ENCODE assay signal across 1 cellular context in the genomic region with DNA sequence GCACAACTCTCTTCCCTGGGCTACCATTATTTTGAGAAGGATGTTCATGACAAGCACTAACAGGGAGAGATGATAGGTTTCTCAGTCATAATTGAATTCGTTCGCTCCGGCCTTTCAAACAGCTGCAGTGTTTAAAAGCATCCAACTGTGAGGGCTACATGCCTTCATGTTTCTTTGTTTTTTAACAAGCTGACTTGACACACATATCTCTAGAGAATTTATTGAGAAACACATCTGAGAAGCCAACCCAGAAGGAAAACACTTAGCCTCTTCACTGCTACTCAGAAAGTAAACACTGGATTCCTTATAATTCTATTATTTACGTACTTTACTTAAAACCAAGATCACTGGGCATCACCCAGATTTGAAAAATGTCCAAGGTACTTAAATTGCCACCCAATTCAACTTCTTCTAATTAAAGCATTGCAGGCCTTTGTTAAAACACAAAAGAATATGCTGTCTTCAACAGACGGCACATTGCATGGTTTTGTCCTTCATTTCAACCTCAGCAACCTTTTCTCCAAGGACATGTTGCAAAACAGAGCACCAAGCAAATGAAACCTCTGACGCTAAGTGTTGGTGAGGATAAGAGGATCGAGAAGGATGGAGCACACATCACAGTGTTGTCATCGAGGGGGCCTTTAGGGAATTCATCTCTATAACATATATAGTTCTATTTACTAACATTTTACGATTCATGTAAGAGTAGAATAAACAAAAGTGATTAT.
TF ChIP-seq lines count a peak whose summit lies in the region.

No MANE protein-coding gene starts in this region.

TF ChIP-seq in HEK293, 187 proteins besides CTCF, POLR2A, EP300 and RAD21 (continued from another document and continues in another):
- TF ChIP-seq, protein P1, sequence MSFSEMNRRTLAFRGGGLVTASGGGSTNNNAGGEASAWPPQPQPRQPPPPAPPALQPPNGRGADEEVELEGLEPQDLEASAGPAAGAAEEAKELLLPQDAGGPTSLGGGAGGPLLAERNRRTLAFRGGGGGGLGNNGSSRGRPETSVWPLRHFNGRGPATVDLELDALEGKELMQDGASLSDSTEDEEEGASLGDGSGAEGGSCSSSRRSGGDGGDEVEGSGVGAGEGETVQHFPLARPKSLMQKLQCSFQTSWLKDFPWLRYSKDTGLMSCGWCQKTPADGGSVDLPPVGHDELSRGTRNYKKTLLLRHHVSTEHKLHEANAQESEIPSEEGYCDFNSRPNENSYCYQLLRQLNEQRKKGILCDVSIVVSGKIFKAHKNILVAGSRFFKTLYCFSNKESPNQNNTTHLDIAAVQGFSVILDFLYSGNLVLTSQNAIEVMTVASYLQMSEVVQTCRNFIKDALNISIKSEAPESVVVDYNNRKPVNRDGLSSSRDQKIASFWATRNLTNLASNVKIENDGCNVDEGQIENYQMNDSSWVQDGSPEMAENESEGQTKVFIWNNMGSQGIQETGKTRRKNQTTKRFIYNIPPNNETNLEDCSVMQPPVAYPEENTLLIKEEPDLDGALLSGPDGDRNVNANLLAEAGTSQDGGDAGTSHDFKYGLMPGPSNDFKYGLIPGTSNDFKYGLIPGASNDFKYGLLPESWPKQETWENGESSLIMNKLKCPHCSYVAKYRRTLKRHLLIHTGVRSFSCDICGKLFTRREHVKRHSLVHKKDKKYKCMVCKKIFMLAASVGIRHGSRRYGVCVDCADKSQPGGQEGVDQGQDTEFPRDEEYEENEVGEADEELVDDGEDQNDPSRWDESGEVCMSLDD (tag by site-specific recombination; IDR thresholded peaks at IDR 0.05) = no peak
- no peak for TF ChIP-seq ZNF600 (tag by site-specific recombination; IDR thresholded peaks at IDR 0.05)
- TF ChIP-seq YY1 (tag by site-specific recombination; IDR thresholded peaks at IDR 0.05) = no peak
- TF ChIP-seq ZNF214 (tag by site-specific recombination; IDR thresholded peaks at IDR 0.05; ENCODE audit: borderline replicate concordance) = no peak
- TF ChIP-seq ZNF24 (tag by site-specific recombination; IDR thresholded peaks at IDR 0.05) = no peak
- no peak for TF ChIP-seq ZNF292 (tag by site-specific recombination; IDR thresholded peaks at IDR 0.05; ENCODE audit: borderline replicate concordance, low read depth)
- TF ChIP-seq ZNF549 (tag by site-specific recombination; IDR thresholded peaks at IDR 0.05) = no peak
- TF ChIP-seq ZFP37 (tag by site-specific recombination; IDR thresholded peaks at IDR 0.05) = no peak
- no peak for TF ChIP-seq ZNF416 (tag by site-specific recombination; IDR thresholded peaks at IDR 0.05)
- peak; percentile 54 for TF ChIP-seq PRDM4 (tag by site-specific recombination; IDR thresholded peaks at IDR 0.05)
- 0 out of 2 replicates have a peak, but pooled peaks have one; percentile 24 for TF ChIP-seq ZBTB44 (tag by site-specific recombination; IDR thresholded peaks at IDR 0.05)
- no peak for TF ChIP-seq SALL2 (tag by site-specific recombination; IDR thresholded peaks at IDR 0.05; ENCODE audit: borderline replicate concordance)
- peak; percentile 69 for TF ChIP-seq TCF7L2 (IDR thresholded peaks at IDR 0.05; ENCODE audit: borderline replicate concordance, low read depth, low read length)
- TF ChIP-seq BCL11A (tag by site-specific recombination; IDR thresholded peaks at IDR 0.05; ENCODE audit: low read depth) = no peak
- TF ChIP-seq ZNF175 (tag by site-specific recombination; IDR thresholded peaks at IDR 0.05) = no peak
- TF ChIP-seq WT1 (tag by site-specific recombination; IDR thresholded peaks at IDR 0.05) = no peak
- no peak for TF ChIP-seq ZNF548 (tag by site-specific recombination; IDR thresholded peaks at IDR 0.05)
- TF ChIP-seq ZNF776 (tag by site-specific recombination; IDR thresholded peaks at IDR 0.05; ENCODE audit: borderline replicate concordance) = no peak
- no peak for TF ChIP-seq ZNF138 (tag by site-specific recombination; IDR thresholded peaks at IDR 0.05; ENCODE audit: borderline replicate concordance)
- TF ChIP-seq ZNF596 (tag by site-specific recombination; IDR thresholded peaks at IDR 0.05) = peak; percentile 47; the same call in 1 of the 2 replicates
- TF ChIP-seq, protein P2, sequence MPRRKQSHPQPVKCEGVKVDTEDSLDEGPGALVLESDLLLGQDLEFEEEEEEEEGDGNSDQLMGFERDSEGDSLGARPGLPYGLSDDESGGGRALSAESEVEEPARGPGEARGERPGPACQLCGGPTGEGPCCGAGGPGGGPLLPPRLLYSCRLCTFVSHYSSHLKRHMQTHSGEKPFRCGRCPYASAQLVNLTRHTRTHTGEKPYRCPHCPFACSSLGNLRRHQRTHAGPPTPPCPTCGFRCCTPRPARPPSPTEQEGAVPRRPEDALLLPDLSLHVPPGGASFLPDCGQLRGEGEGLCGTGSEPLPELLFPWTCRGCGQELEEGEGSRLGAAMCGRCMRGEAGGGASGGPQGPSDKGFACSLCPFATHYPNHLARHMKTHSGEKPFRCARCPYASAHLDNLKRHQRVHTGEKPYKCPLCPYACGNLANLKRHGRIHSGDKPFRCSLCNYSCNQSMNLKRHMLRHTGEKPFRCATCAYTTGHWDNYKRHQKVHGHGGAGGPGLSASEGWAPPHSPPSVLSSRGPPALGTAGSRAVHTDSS (tag by site-specific recombination; IDR thresholded peaks at IDR 0.05) = no peak
- no peak for TF ChIP-seq EGR2 (tag by site-specific recombination; IDR thresholded peaks at IDR 0.05; ENCODE audit: low read depth)
- TF ChIP-seq, protein P3, sequence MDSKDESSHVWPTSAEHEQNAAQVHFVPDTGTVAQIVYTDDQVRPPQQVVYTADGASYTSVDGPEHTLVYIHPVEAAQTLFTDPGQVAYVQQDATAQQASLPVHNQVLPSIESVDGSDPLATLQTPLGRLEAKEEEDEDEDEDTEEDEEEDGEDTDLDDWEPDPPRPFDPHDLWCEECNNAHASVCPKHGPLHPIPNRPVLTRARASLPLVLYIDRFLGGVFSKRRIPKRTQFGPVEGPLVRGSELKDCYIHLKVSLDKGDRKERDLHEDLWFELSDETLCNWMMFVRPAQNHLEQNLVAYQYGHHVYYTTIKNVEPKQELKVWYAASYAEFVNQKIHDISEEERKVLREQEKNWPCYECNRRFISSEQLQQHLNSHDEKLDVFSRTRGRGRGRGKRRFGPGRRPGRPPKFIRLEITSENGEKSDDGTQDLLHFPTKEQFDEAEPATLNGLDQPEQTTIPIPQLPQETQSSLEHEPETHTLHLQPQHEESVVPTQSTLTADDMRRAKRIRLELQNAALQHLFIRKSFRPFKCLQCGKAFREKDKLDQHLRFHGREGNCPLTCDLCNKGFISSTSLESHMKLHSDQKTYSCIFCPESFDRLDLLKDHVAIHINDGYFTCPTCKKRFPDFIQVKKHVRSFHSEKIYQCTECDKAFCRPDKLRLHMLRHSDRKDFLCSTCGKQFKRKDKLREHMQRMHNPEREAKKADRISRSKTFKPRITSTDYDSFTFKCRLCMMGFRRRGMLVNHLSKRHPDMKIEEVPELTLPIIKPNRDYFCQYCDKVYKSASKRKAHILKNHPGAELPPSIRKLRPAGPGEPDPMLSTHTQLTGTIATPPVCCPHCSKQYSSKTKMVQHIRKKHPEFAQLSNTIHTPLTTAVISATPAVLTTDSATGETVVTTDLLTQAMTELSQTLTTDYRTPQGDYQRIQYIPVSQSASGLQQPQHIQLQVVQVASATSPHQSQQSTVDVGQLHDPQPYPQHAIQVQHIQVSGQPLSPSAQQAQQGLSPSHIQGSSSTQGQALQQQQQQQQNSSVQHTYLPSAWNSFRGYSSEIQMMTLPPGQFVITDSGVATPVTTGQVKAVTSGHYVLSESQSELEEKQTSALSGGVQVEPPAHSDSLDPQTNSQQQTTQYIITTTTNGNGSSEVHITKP (tag by site-specific recombination; IDR thresholded peaks at IDR 0.05) = no peak
- TF ChIP-seq ZNF747 (tag by site-specific recombination; IDR thresholded peaks at IDR 0.05) = no peak
- TF ChIP-seq ZFP41 (tag by site-specific recombination; IDR thresholded peaks at IDR 0.05; ENCODE audit: borderline replicate concordance) = no peak
- TF ChIP-seq FEZF1 (tag by site-specific recombination; IDR thresholded peaks at IDR 0.05) = peak; percentile 96
- TF ChIP-seq OSR2 (tag by site-specific recombination; IDR thresholded peaks at IDR 0.05) = peak; percentile 82
- no peak for TF ChIP-seq ZNF654 (tag by site-specific recombination; IDR thresholded peaks at IDR 0.05; ENCODE audit: low read depth)
- no peak for TF ChIP-seq ZNF473 (tag by site-specific recombination; IDR thresholded peaks at IDR 0.05)
- TF ChIP-seq, protein P4, sequence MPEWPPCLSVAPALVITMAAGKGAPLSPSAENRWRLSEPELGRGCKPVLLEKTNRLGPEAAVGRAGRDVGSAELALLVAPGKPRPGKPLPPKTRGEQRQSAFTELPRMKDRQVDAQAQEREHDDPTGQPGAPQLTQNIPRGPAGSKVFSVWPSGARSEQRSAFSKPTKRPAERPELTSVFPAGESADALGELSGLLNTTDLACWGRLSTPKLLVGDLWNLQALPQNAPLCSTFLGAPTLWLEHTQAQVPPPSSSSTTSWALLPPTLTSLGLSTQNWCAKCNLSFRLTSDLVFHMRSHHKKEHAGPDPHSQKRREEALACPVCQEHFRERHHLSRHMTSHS (tag by site-specific recombination; IDR thresholded peaks at IDR 0.05) = no peak
- no peak for TF ChIP-seq ZFP69B (tag by site-specific recombination; IDR thresholded peaks at IDR 0.05)
- TF ChIP-seq ZBTB8A (tag by site-specific recombination; IDR thresholded peaks at IDR 0.05) = no peak
- TF ChIP-seq ZNF248 (tag by site-specific recombination; IDR thresholded peaks at IDR 0.05) = no peak
- TF ChIP-seq ZNF561 (tag by site-specific recombination; IDR thresholded peaks at IDR 0.05; ENCODE audit: borderline replicate concordance) = peak; percentile 71
- TF ChIP-seq ZNF335 (tag by site-specific recombination; conservative IDR thresholded peaks at IDR 0.05) = no peak
- no peak for TF ChIP-seq ZNF202 (tag by site-specific recombination; IDR thresholded peaks at IDR 0.05; ENCODE audit: borderline replicate concordance)
- no peak for TF ChIP-seq ZNF2 (tag by site-specific recombination; IDR thresholded peaks at IDR 0.05)
- no peak for TF ChIP-seq ZNF777 (tag by site-specific recombination; IDR thresholded peaks at IDR 0.05; ENCODE audit: borderline replicate concordance)
- TF ChIP-seq, protein P5, sequence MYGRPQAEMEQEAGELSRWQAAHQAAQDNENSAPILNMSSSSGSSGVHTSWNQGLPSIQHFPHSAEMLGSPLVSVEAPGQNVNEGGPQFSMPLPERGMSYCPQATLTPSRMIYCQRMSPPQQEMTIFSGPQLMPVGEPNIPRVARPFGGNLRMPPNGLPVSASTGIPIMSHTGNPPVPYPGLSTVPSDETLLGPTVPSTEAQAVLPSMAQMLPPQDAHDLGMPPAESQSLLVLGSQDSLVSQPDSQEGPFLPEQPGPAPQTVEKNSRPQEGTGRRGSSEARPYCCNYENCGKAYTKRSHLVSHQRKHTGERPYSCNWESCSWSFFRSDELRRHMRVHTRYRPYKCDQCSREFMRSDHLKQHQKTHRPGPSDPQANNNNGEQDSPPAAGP (tag by site-specific recombination; IDR thresholded peaks at IDR 0.05) = no peak
- TF ChIP-seq, protein P6, sequence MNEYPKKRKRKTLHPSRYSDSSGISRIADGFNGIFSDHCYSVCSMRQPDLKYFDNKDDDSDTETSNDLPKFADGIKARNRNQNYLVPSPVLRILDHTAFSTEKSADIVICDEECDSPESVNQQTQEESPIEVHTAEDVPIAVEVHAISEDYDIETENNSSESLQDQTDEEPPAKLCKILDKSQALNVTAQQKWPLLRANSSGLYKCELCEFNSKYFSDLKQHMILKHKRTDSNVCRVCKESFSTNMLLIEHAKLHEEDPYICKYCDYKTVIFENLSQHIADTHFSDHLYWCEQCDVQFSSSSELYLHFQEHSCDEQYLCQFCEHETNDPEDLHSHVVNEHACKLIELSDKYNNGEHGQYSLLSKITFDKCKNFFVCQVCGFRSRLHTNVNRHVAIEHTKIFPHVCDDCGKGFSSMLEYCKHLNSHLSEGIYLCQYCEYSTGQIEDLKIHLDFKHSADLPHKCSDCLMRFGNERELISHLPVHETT (tag by site-specific recombination; IDR thresholded peaks at IDR 0.05) = no peak
- TF ChIP-seq ZNF223 (tag by site-specific recombination; IDR thresholded peaks at IDR 0.05) = no peak
- no peak for TF ChIP-seq ZXDB (tag by site-specific recombination; IDR thresholded peaks at IDR 0.05)
- TF ChIP-seq ZNF571 (tag by site-specific recombination; IDR thresholded peaks at IDR 0.05) = no peak
- TF ChIP-seq ZNF280C (tag by site-specific recombination; IDR thresholded peaks at IDR 0.05) = no peak
